11 cellular contexts compared by ENCODE assay signal in the genomic region with DNA sequence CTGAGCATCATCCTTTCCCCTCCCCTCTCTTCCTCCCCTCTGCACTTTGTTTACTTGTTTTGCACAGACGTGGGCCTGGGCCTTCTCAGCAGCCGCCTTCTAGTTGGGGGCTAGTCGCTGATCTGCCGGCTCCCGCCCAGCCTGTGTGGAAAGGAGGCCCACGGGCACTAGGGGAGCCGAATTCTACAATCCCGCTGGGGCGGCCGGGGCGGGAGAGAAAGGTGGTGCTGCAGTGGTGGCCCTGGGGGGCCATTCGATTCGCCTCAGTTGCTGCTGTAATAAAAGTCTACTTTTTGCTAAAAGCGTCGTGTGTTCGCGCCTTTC. TPM values are rescaled to one million over a fixed set of nuclear protein-coding genes. Genes with fewer than 3 reads are reported as not detected.
DNase-seq lines count a peak whose midpoint lies in the region; ATAC-seq and TF ChIP-seq lines count a peak whose summit lies in the region.
"Had no signal": no experiment of that assay in that cellular context is flagged by ENCODE, and none has a peak within 500 bp of the region (broad histone marks: within the 10 kb centered on the region; RNA-seq: fewer than 3 reads in every experiment).

No MANE protein-coding gene starts in this region.

- peaks cover 7% of the 10 kb centered on the region for H3K4me1 ChIP-seq in left ventricle myocardium inferior
- peaks cover 27% of the 10 kb centered on the region for H3K4me1 ChIP-seq in mucosa of descending colon (ENCODE audit: low read depth)
- no peaks in the 10 kb centered on the region for H3K4me1 ChIP-seq in urinary bladder (ENCODE audit: insufficient read depth)

- H3K9me3 ChIP-seq in left ventricle myocardium inferior (replicated peaks) (no peaks in the 10 kb centered on the region), mucosa of descending colon (no peaks in the 10 kb centered on the region)
- H3K9me3 ChIP-seq: heart right ventricle, left lung had no signal

- ATAC-seq in mucosa of descending colon: no peak

- TF ChIP-seq CTCF in left ventricle myocardium inferior (IDR thresholded peaks at IDR 0.05; ENCODE audit: borderline replicate concordance): peak; percentile 9
- TF ChIP-seq CTCF in coronary artery (IDR thresholded peaks at IDR 0.05): no peak
- TF ChIP-seq CTCF in mucosa of descending colon (IDR thresholded peaks at IDR 0.05): no peak

- H3K27ac ChIP-seq in left ventricle myocardium inferior (replicated peaks) (no peak overlapping the region), coronary artery (peak overlapping the region in 1 of 2 donors; percentile 37), urinary bladder (ENCODE audit: low read depth) (no peak overlapping the region)

- H3K4me3 ChIP-seq in left ventricle myocardium inferior (peak overlapping the region; percentile 14), coronary artery (peak overlapping the region; percentile 20), mucosa of descending colon (peak overlapping the region; percentile 11), urinary bladder (ENCODE audit: low read depth, low read length) (peak overlapping the region; percentile 11)
- H3K4me3 ChIP-seq: heart right ventricle had no signal

- DNase-seq in left ventricle myocardium inferior (no peak), cardiac septum (ENCODE audit: low spot score) (no peak), coronary artery (ENCODE audit: low spot score) (no peak), mucosa of descending colon (no peak), DMS114 treated with DMSO at 0.1 percent for 48 hours (lab: John Stamatoyannopoulos, UW; ENCODE audit: unreplicated experiment) (no peak), NCI-H226 (no peak), hepatic stellate cell (ENCODE audit: low spot score) (no peak)
- DNase-seq: activated CD8-positive, alpha-beta T cell treated with anti-CD3 and anti-CD28 coated beads for 36 hours had no signal

- peaks cover 71% of the 10 kb centered on the region for H3K36me3 ChIP-seq in left ventricle myocardium inferior
- no peaks in the 10 kb centered on the region for H3K36me3 ChIP-seq in mucosa of descending colon (ENCODE audit: low read depth)
- peaks cover 10% of the 10 kb centered on the region for H3K36me3 ChIP-seq in urinary bladder (ENCODE audit: insufficient read depth)

- no peaks in the 10 kb centered on the region for H3K27me3 ChIP-seq in left ventricle myocardium inferior (ENCODE audit: low read depth)
- H3K27me3 ChIP-seq: heart right ventricle, left lung had no signal

- WGBS in urinary bladder: 43% methylated on average over 17 of the region's 17 CpGs

- intact Hi-C loops in left ventricle myocardium inferior (cut with micrococcal nuclease): no loop called here
- intact Hi-C loops in cardiac septum (cut with DNase I): no loop called here
- intact Hi-C loops in mucosa of descending colon (cut with DNase I, micrococcal nuclease): no loop called here

RNA-seq across cellular contexts. Expression of gene KRTCAP3, which starts 0.3 kb away (rescaled TPM):
- total RNA-seq in left ventricle myocardium inferior (0.63 TPM), cardiac septum (not detected), mucosa of descending colon (10 to 100 TPM; 43.9 to 93.4 (median 85.1) TPM), urinary bladder (2.5 TPM)
- polyA plus RNA-seq in urinary bladder: 12.7 TPM

RNA-seq across cellular contexts. Expression of gene NRBP1, which starts 13.5 kb away (rescaled TPM):
- 52.5 TPM for total RNA-seq in left ventricle myocardium inferior
- 64.6 TPM for total RNA-seq in cardiac septum
- total RNA-seq in mucosa of descending colon: 100 to 1,000 TPM in 1 of 3 donors, 10 to 100 TPM in 2; 68.4 to 104 (median 87.6) TPM
- 87.7 TPM for total RNA-seq in urinary bladder
- 113 TPM for polyA plus RNA-seq in urinary bladder

RNA-seq across cellular contexts. Expression of gene PPM1G, which starts 32.5 kb away (rescaled TPM):
- total RNA-seq in left ventricle myocardium inferior (34.4 TPM), cardiac septum (32.0 TPM), mucosa of descending colon (10 to 100 TPM; 53.4 to 64.1 (median 59.6) TPM), urinary bladder (30.0 TPM)
- polyA plus RNA-seq in urinary bladder: 65.5 TPM

RNA-seq across cellular contexts. Expression of gene IFT172, which starts 47.6 kb away (rescaled TPM):
- total RNA-seq in left ventricle myocardium inferior (21.8 TPM), cardiac septum (18.7 TPM), mucosa of descending colon (10 to 100 TPM; 54.4 to 93.7 (median 62.4) TPM), urinary bladder (37.3 TPM)
- 18.6 TPM for polyA plus RNA-seq in urinary bladder

RNA-seq across cellular contexts. Expression of gene FNDC4, which starts 53.1 kb away (rescaled TPM):
- total RNA-seq in left ventricle myocardium inferior (1.7 TPM), cardiac septum (3.0 TPM), mucosa of descending colon (1 to 10 TPM in 2 of 3 donors, under 1 TPM in 1; 0.64 to 3.1 (median 1.7) TPM), urinary bladder (7.0 TPM)
- 10.5 TPM for polyA plus RNA-seq in urinary bladder
- total RNA-seq: activated CD8-positive, alpha-beta T cell treated with anti-CD3 and anti-CD28 coated beads for 36 hours had no signal

Comparison
In these comparisons a context has a peak if more than half of its experiments do, and no peak if none do; other contexts are left out.
1. RNA of gene KRTCAP3, which starts 0.3 kb away (total RNA-seq): 43.9 to 93.4 TPM in mucosa of descending colon; 2.5 TPM in urinary bladder (single experiment), 0.63 TPM in left ventricle myocardium inferior (single experiment) and not detected in cardiac septum (single experiment); every median in the first group is over 10 times any median in the second.
2. Peak in every context shown above with its lines, with median percentiles within 50 percentile points of each other: H3K4me3 ChIP-seq.